Comparison of ENCODE assay signal across 23 cellular contexts in genomic region chr2:228646061-228646460, GRCh38.
DNase-seq lines count a peak whose midpoint lies in the region; ATAC-seq and TF ChIP-seq lines count a peak whose summit lies in the region.
"Had no signal": no experiment of that assay in that cellular context is flagged by ENCODE, and none has a peak within 500 bp of the region (broad histone marks: within the 10 kb centered on the region; RNA-seq: fewer than 3 reads in every experiment).

No MANE protein-coding gene starts in this region.

- peak overlapping the region; percentile 44; the same call in 1 of the 2 replicates for H3K27ac ChIP-seq in SK-N-MC
- H3K27ac ChIP-seq: left ventricle myocardium inferior, pancreas, transverse colon had no signal

- ATAC-seq in HG03045 (IDR thresholded peaks at IDR 0.05; ENCODE audit: unreplicated experiment), result no peak
- ATAC-seq: pancreas; stimulated activated memory B cell treated with anti-CD40 and anti-IgM and Interleukin-4, amounts not matched to agents 10 μg/mL and 1 μg/mL and 100 μg/mL, for 72 hours; T-helper 17 cell had no signal

- no peaks in the 10 kb centered on the region for H3K27me3 ChIP-seq in BJ (ENCODE audit: control insufficient read depth, insufficient read depth, low read length)
- H3K27me3 ChIP-seq: pancreas, transverse colon had no signal

- POLR2A ChIA-PET in BJ (lab: Charles Lee), result no interaction called here

- CTCF ChIA-PET in BJ (lab: Yijun Ruan, JAX), result interaction anchor here (0.6 to 1.5 kb wide), 3 partner anchors 9 to 131 kb away, joined by 3 to 6 read pairs (median 3); no protein-coding TSS in a partner anchor

- H3K4me3 ChIP-seq in BJ (ENCODE audit: low read depth, low read length), result no peak overlapping the region
- no peak overlapping the region for H3K4me3 ChIP-seq in SK-N-MC
- no peak overlapping the region for H3K4me3 ChIP-seq in fibroblast of the aortic adventitia (ENCODE audit: low read depth, low read length)
- H3K4me3 ChIP-seq: left ventricle myocardium inferior, pancreas, transverse colon had no signal

- H3K4me1 Mint-ChIP-seq in HFFc6 (ENCODE audit: low read depth) (peaks cover 46% of the 10 kb centered on the region), endothelial cell (ENCODE audit: unreplicated experiment) (no peaks in the 10 kb centered on the region)
- H3K4me1 Mint-ChIP-seq: stimulated activated memory B cell treated with anti-CD40 and anti-IgM and Interleukin-4, amounts not matched to agents 10 μg/mL and 1 μg/mL and 100 μg/mL, for 72 hours; T-helper 17 cell had no signal

- H3K9me3 ChIP-seq in SK-N-MC (ENCODE audit: low read depth, low read length), result no peaks in the 10 kb centered on the region
- H3K9me3 ChIP-seq: pancreas, transverse colon had no signal

- intact Hi-C loops in head of caudate nucleus (cut with DNase I), result no loop called here

- no peak overlapping the region for H3K9ac ChIP-seq in SK-N-MC (ENCODE audit: insufficient read length)

- H3K27ac Mint-ChIP-seq in HFFc6 (no peak overlapping the region), endothelial cell (ENCODE audit: unreplicated experiment) (no peak overlapping the region)
- H3K27ac Mint-ChIP-seq: brain; stimulated activated memory B cell treated with anti-CD40 and anti-IgM and Interleukin-4, amounts not matched to agents 10 μg/mL and 1 μg/mL and 100 μg/mL, for 72 hours; T-helper 17 cell had no signal

- peaks cover 2% of the 10 kb centered on the region for H3K27me3 Mint-ChIP-seq in HFFc6 (ENCODE audit: insufficient read depth)
- no peaks in the 10 kb centered on the region for H3K27me3 Mint-ChIP-seq in endothelial cell (ENCODE audit: unreplicated experiment)
- H3K27me3 Mint-ChIP-seq: brain; stimulated activated memory B cell treated with anti-CD40 and anti-IgM and Interleukin-4, amounts not matched to agents 10 μg/mL and 1 μg/mL and 100 μg/mL, for 72 hours; T-helper 17 cell had no signal

- H3K9me3 Mint-ChIP-seq in HFFc6 (no peaks in the 10 kb centered on the region; the same call in 1 of the 2 replicates), endothelial cell (ENCODE audit: unreplicated experiment) (no peaks in the 10 kb centered on the region)

- H3K36me3 Mint-ChIP-seq in HFFc6 (ENCODE audit: low read depth) (peaks cover 9% of the 10 kb centered on the region; the same call in 1 of the 2 replicates), endothelial cell (ENCODE audit: low read depth, unreplicated experiment) (no peaks in the 10 kb centered on the region)
- H3K36me3 Mint-ChIP-seq: brain; stimulated activated memory B cell treated with anti-CD40 and anti-IgM and Interleukin-4, amounts not matched to agents 10 μg/mL and 1 μg/mL and 100 μg/mL, for 72 hours had no signal

- DNase-seq in BJ (ENCODE audit: low read depth), result peak; percentile 25
- peak; percentile 35 for DNase-seq in HFFc6
- DNase-seq in SK-N-MC (ENCODE audit: low read depth, low spot score), result no peak
- DNase-seq in fibroblast of the aortic adventitia (ENCODE audit: low read depth), result peak; percentile 27
- DNase-seq in activated CD4-positive, alpha-beta T cell treated with anti-CD3 and anti-CD28 coated beads for 48 hours, result no peak
- no peak for DNase-seq in endothelial cell (ENCODE audit: low spot score)
- DNase-seq in head of caudate nucleus, result no peak
- DNase-seq: activated CD4-positive, alpha-beta T cell treated with anti-CD3 and anti-CD28 coated beads, Interleukin-2, amount 50 U/mL, for 48 hours; activated T-cell treated with anti-CD3 and anti-CD28 coated beads, Interleukin-2, amount 50 U/mL, for 48 hours; Calu3; cerebellar nuclear complex; DND-41; left ventricle myocardium inferior; mesenchymal stem cell; NCI-H1092; NCI-H187; NCI-H510A; pancreas; T-helper 17 cell; transverse colon had no signal

- no peaks in the 10 kb centered on the region for H3K36me3 ChIP-seq in BJ (ENCODE audit: control insufficient read depth, insufficient read depth, low read length)
- no peaks in the 10 kb centered on the region for H3K36me3 ChIP-seq in SK-N-MC (ENCODE audit: insufficient read depth, low read length)
- H3K36me3 ChIP-seq: left ventricle myocardium inferior, pancreas, transverse colon had no signal

- TF ChIP-seq CTCF in BJ (IDR thresholded peaks at IDR 0.05; ENCODE audit: insufficient read depth, low read depth, low read length) (no peak), HFFc6 (IDR thresholded peaks at IDR 0.05) (no peak), fibroblast of the aortic adventitia (IDR thresholded peaks at IDR 0.05; ENCODE audit: insufficient read depth, low read length) (no peak), endothelial cell (IDR thresholded peaks at IDR 0.05; ENCODE audit: unreplicated experiment) (no peak)

- no peak overlapping the region for H3K4me3 Mint-ChIP-seq in HFFc6
- no peak overlapping the region for H3K4me3 Mint-ChIP-seq in endothelial cell (ENCODE audit: unreplicated experiment)
- H3K4me3 Mint-ChIP-seq: brain; stimulated activated memory B cell treated with anti-CD40 and anti-IgM and Interleukin-4, amounts not matched to agents 10 μg/mL and 1 μg/mL and 100 μg/mL, for 72 hours; T-helper 17 cell had no signal

Comparison
In these comparisons a context has a peak if more than half of its experiments do, and no peak if none do; other contexts are left out.
1. DNase-seq: peak in BJ (single experiment), HFFc6 (single experiment) and fibroblast of the aortic adventitia (single experiment); none in SK-N-MC (single experiment), activated CD4-positive, alpha-beta T cell treated with anti-CD3 and anti-CD28 coated beads for 48 hours (single experiment), endothelial cell (single experiment) and head of caudate nucleus (0 of 42).